Comparison of ENCODE assay signal across 12 cellular contexts in genomic region chr10:48465860-48466521, GRCh38.
DNase-seq lines count a peak whose midpoint lies in the region; FAIRE-seq and TF ChIP-seq lines count a peak whose summit lies in the region.
"Had no signal": no experiment of that assay in that cellular context is flagged by ENCODE, and none has a peak within 500 bp of the region (broad histone marks: within the 10 kb centered on the region; RNA-seq: fewer than 3 reads in every experiment).

No MANE protein-coding gene starts in this region.

- DNase-seq in activated effector memory CD4-positive, alpha-beta T cell treated with anti-CD3 and anti-CD28 coated beads, Interleukin-2, amount 50 U/mL, for 16 hours: peak; percentile 56
- no peak for DNase-seq in activated effector memory CD4-positive, alpha-beta T cell treated with Interleukin-2 at 50 U/mL for 16 hours
- DNase-seq in ecto neural progenitor cell (ENCODE audit: low spot score): peak; percentile 47
- peak; percentile 54 for DNase-seq in kidney
- DNase-seq in testis: peak; percentile 17
- DNase-seq in SK-N-DZ (ENCODE audit: low spot score): no peak
- no peak for DNase-seq in stimulated activated CD4-positive, alpha-beta T cell treated with anti-CD3 and anti-CD28 coated beads, Interleukin-4, amount 100 ng/mL, for 4 hours
- DNase-seq in amygdala (lab: John Stamatoyannopoulos, UW): no peak
- DNase-seq: activated CD4-positive, alpha-beta T cell treated with anti-CD3 and anti-CD28 coated beads, Interleukin-2, amount 10 ng/mL, durations not matched to agents 24 days and 14 days; immature natural killer cell; NCI-H774; stimulated activated CD4-positive, alpha-beta T cell treated with anti-CD3 and anti-CD28 coated beads, Interleukin-1b, Interleukin-23, amount 100 ng/mL, for 48 hours had no signal

- H3K4me1 ChIP-seq in kidney (ENCODE audit: control insufficient read depth in 1 of 2, insufficient read depth in 1 of 2, low read depth in 1 of 2, low read length in 2 of 2) (peaks cover 0 to 4% of the 10 kb centered on the region in 2 donors), testis (peaks cover 40% of the 10 kb centered on the region)

- TF ChIP-seq CTCF in kidney (IDR thresholded peaks at IDR 0.05; ENCODE audit: borderline replicate concordance, extremely low read depth, insufficient read depth) (no peak), testis (IDR thresholded peaks at IDR 0.05) (no peak)

- 51 to 66% methylated on average over 5 to 42 of the region's 42 CpGs for WGBS in testis, 2 donors

- intact Hi-C loops in kidney (cut with DNase I): no loop called here
- intact Hi-C loops in testis (cut with DNase I; ENCODE audit: low total_unique reads): no loop called here

- no peak for FAIRE-seq in kidney (lab: Jason Lieb, UNC)

- no peaks in the 10 kb centered on the region for H3K36me3 ChIP-seq in kidney (ENCODE audit: control insufficient read depth in 1 of 2, insufficient read depth in 2 of 2, low read length in 2 of 2)
- H3K36me3 ChIP-seq in testis (ENCODE audit: low read depth, missing control alignments): no peaks in the 10 kb centered on the region

- H3K9ac ChIP-seq in kidney (ENCODE audit: low read length in 2 of 2): no peak overlapping the region

- TF ChIP-seq POLR2A in testis (IDR thresholded peaks at IDR 0.05): no peak

- H3K9me3 ChIP-seq in kidney (ENCODE audit: control insufficient read depth in 1 of 2, low read length in 2 of 2) (no peaks in the 10 kb centered on the region), testis (no peaks in the 10 kb centered on the region)

- no peak overlapping the region for H3K4me3 ChIP-seq in kidney (ENCODE audit: low read length in 2 of 2)
- peak overlapping the region; percentile 18 to 20 for H3K4me3 ChIP-seq in testis

- no peak overlapping the region for H3K27ac ChIP-seq in kidney (ENCODE audit: low read depth in 2 of 2, low read length in 2 of 2)
- no peak overlapping the region for H3K27ac ChIP-seq in testis

- H3K27me3 ChIP-seq in testis: no peaks in the 10 kb centered on the region

Comparison
In these comparisons a context has a peak if more than half of its experiments do, and no peak if none do; other contexts are left out.
1. DNase-seq: peak in activated effector memory CD4-positive, alpha-beta T cell treated with anti-CD3 and anti-CD28 coated beads, Interleukin-2, amount 50 U/mL, for 16 hours (single experiment), ecto neural progenitor cell (single experiment), kidney (single experiment) and testis (single experiment); none in activated effector memory CD4-positive, alpha-beta T cell treated with Interleukin-2 at 50 U/mL for 16 hours (single experiment), SK-N-DZ (single experiment), stimulated activated CD4-positive, alpha-beta T cell treated with anti-CD3 and anti-CD28 coated beads, Interleukin-4, amount 100 ng/mL, for 4 hours (0 of 2) and amygdala (0 of 56).
2. H3K4me3 ChIP-seq: peak in testis (2 of 2); none in kidney (0 of 2).